In genomic region chr11:66652651-66653050, GRCh38 we compare ENCODE assay signal across 22 cellular contexts. TPM values are rescaled to one million over a fixed set of nuclear protein-coding genes. Genes with fewer than 3 reads are reported as not detected.
A peak's percentile ranks its signal among the peaks of the same experiment; 100 is the strongest.
DNase-seq lines count a peak whose midpoint lies in the region; ATAC-seq and TF ChIP-seq lines count a peak whose summit lies in the region.
"Had no signal": no experiment of that assay in that cellular context is flagged by ENCODE, and none has a peak within 500 bp of the region (broad histone marks: within the 10 kb centered on the region; RNA-seq: fewer than 3 reads in every experiment).

No MANE protein-coding gene starts in this region.

- no peak overlapping the region for H3K27ac ChIP-seq in Karpas-422 (ENCODE audit: low read length)
- H3K27ac ChIP-seq in adrenal gland = no peak overlapping the region
- H3K27ac ChIP-seq: brain microvascular endothelial cell, colonic mucosa, left lung, neural progenitor cell, psoas muscle, RWPE1, upper lobe of left lung had no signal

- H4K20me1 ChIP-seq in Karpas-422 (ENCODE audit: insufficient read depth, low read depth, low read length) = 0 out of 2 replicates have a peak, but pooled peaks cover 7% of the 10 kb centered on the region

- H3K4me3 ChIP-seq in Karpas-422 (ENCODE audit: low read length) (no peak overlapping the region), adrenal gland (no peak overlapping the region)
- H3K4me3 ChIP-seq: colonic mucosa, HAP-1, left lung, neural progenitor cell, psoas muscle, upper lobe of left lung had no signal

- ATAC-seq in stimulated activated naive CD8-positive, alpha-beta T cell treated with anti-CD3 and anti-CD28 coated beads, Interleukin-15, Interleukin-2, amounts not matched to agents 100 U/mL and 50 U/mL, for 24 hours = no peak
- ATAC-seq in T-helper 17 cell = peak; percentile 7
- ATAC-seq in effector memory CD8-positive, alpha-beta T cell (replicated peaks) = no peak
- ATAC-seq in stimulated activated effector memory CD8-positive, alpha-beta T cell treated with anti-CD3 and anti-CD28 coated beads, Interleukin-12 subunit alpha, Interleukin-12 subunit beta, amount 100 ng/mL, for 72 hours = no peak
- ATAC-seq: left lung had no signal

- H3K27ac Mint-ChIP-seq in stimulated activated naive CD8-positive, alpha-beta T cell treated with anti-CD3 and anti-CD28 coated beads, Interleukin-15, Interleukin-2, amounts not matched to agents 100 ng/mL and 50 ng/mL, for 24 hours = peak overlapping the region; percentile 36
- H3K27ac Mint-ChIP-seq in T-helper 17 cell = peak overlapping the region; percentile 93
- H3K27ac Mint-ChIP-seq in effector memory CD8-positive, alpha-beta T cell = peak overlapping the region; percentile 56 to 85
- H3K27ac Mint-ChIP-seq in stimulated activated effector memory CD8-positive, alpha-beta T cell treated with anti-CD3 and anti-CD28 coated beads, Interleukin-12 subunit alpha, Interleukin-12 subunit beta, amount 100 ng/mL, for 72 hours = peak overlapping the region; percentile 73
- H3K27ac Mint-ChIP-seq: mesothelial cell of epicardium, neural progenitor cell had no signal

- no peak for TF ChIP-seq CTCF in adrenal gland (IDR thresholded peaks at IDR 0.05)

- H3K9me3 Mint-ChIP-seq in stimulated activated naive CD8-positive, alpha-beta T cell treated with anti-CD3 and anti-CD28 coated beads, Interleukin-15, Interleukin-2, amounts not matched to agents 100 ng/mL and 50 ng/mL, for 24 hours = no peaks in the 10 kb centered on the region
- no peaks in the 10 kb centered on the region for H3K9me3 Mint-ChIP-seq in effector memory CD8-positive, alpha-beta T cell
- no peaks in the 10 kb centered on the region for H3K9me3 Mint-ChIP-seq in stimulated activated effector memory CD8-positive, alpha-beta T cell treated with anti-CD3 and anti-CD28 coated beads, Interleukin-12 subunit alpha, Interleukin-12 subunit beta, amount 100 ng/mL, for 72 hours
- H3K9me3 Mint-ChIP-seq: endodermal cell, mesothelial cell of epicardium, neural progenitor cell had no signal

- H3K27me3 Mint-ChIP-seq in stimulated activated naive CD8-positive, alpha-beta T cell treated with anti-CD3 and anti-CD28 coated beads, Interleukin-15, Interleukin-2, amounts not matched to agents 100 ng/mL and 50 ng/mL, for 24 hours = no peaks in the 10 kb centered on the region
- no peaks in the 10 kb centered on the region for H3K27me3 Mint-ChIP-seq in T-helper 17 cell
- H3K27me3 Mint-ChIP-seq in effector memory CD8-positive, alpha-beta T cell = no peaks in the 10 kb centered on the region

- intact Hi-C loops in adrenal gland (cut with DNase I) = no loop called here

- H3K27me3 ChIP-seq in Karpas-422 (ENCODE audit: low read length) (no peaks in the 10 kb centered on the region), adrenal gland (no peaks in the 10 kb centered on the region)
- H3K27me3 ChIP-seq: brain microvascular endothelial cell, colonic mucosa, left lung, neural progenitor cell, upper lobe of left lung had no signal

- H3K4me1 Mint-ChIP-seq in stimulated activated naive CD8-positive, alpha-beta T cell treated with anti-CD3 and anti-CD28 coated beads, Interleukin-15, Interleukin-2, amounts not matched to agents 100 ng/mL and 50 ng/mL, for 24 hours (ENCODE audit: low read depth) = peaks cover 37% of the 10 kb centered on the region
- H3K4me1 Mint-ChIP-seq in T-helper 17 cell = peaks cover 27% of the 10 kb centered on the region
- peaks cover 12 to 29% of the 10 kb centered on the region in 2 donors for H3K4me1 Mint-ChIP-seq in effector memory CD8-positive, alpha-beta T cell (ENCODE audit: low read depth in 2 of 2)
- peaks cover 24% of the 10 kb centered on the region for H3K4me1 Mint-ChIP-seq in stimulated activated effector memory CD8-positive, alpha-beta T cell treated with anti-CD3 and anti-CD28 coated beads, Interleukin-12 subunit alpha, Interleukin-12 subunit beta, amount 100 ng/mL, for 72 hours
- H3K4me1 Mint-ChIP-seq: endodermal cell, mesothelial cell of epicardium, neural progenitor cell had no signal

- H3K36me3 Mint-ChIP-seq in stimulated activated naive CD8-positive, alpha-beta T cell treated with anti-CD3 and anti-CD28 coated beads, Interleukin-15, Interleukin-2, amounts not matched to agents 100 ng/mL and 50 ng/mL, for 24 hours (ENCODE audit: low read depth) = peaks cover 55% of the 10 kb centered on the region
- H3K36me3 Mint-ChIP-seq in T-helper 17 cell (ENCODE audit: low read depth) = no peaks in the 10 kb centered on the region
- peaks cover 99% of the 10 kb centered on the region for H3K36me3 Mint-ChIP-seq in effector memory CD8-positive, alpha-beta T cell (ENCODE audit: insufficient read depth)
- H3K36me3 Mint-ChIP-seq in stimulated activated effector memory CD8-positive, alpha-beta T cell treated with anti-CD3 and anti-CD28 coated beads, Interleukin-12 subunit alpha, Interleukin-12 subunit beta, amount 100 ng/mL, for 72 hours = peaks cover 100% of the 10 kb centered on the region

- H3K4me3 Mint-ChIP-seq in stimulated activated naive CD8-positive, alpha-beta T cell treated with anti-CD3 and anti-CD28 coated beads, Interleukin-15, Interleukin-2, amounts not matched to agents 100 ng/mL and 50 ng/mL, for 24 hours = no peak overlapping the region
- H3K4me3 Mint-ChIP-seq in T-helper 17 cell = peak overlapping the region; percentile 56
- H3K4me3 Mint-ChIP-seq in effector memory CD8-positive, alpha-beta T cell = no peak overlapping the region
- no peak overlapping the region for H3K4me3 Mint-ChIP-seq in stimulated activated effector memory CD8-positive, alpha-beta T cell treated with anti-CD3 and anti-CD28 coated beads, Interleukin-12 subunit alpha, Interleukin-12 subunit beta, amount 100 ng/mL, for 72 hours
- H3K4me3 Mint-ChIP-seq: endodermal cell, mesothelial cell of epicardium, neural progenitor cell had no signal

- H3K9me2 ChIP-seq in Karpas-422 (replicated peaks; ENCODE audit: insufficient read depth, low read length) = no peaks in the 10 kb centered on the region

- H3K36me3 ChIP-seq in Karpas-422 (ENCODE audit: insufficient read depth, low read length) (peaks cover 34% of the 10 kb centered on the region; the same call in 1 of the 2 replicates), adrenal gland (replicated peaks in 1 of 2) (peaks cover 0 to 43% of the 10 kb centered on the region in 2 donors)
- H3K36me3 ChIP-seq: colonic mucosa had no signal

- H3K4me1 ChIP-seq in Karpas-422 (ENCODE audit: low read length) (peaks cover 1% of the 10 kb centered on the region), adrenal gland (replicated peaks in 1 of 2) (no peaks in the 10 kb centered on the region)
- H3K4me1 ChIP-seq: colonic mucosa, HAP-1, left lung, neural progenitor cell, psoas muscle had no signal

- H3K9me3 ChIP-seq in T-helper 17 cell (ENCODE audit: control insufficient read depth, low read length, poor library complexity, severe bottlenecking) = no peaks in the 10 kb centered on the region
- H3K9me3 ChIP-seq in Karpas-422 (ENCODE audit: low read length) = no peaks in the 10 kb centered on the region
- H3K9me3 ChIP-seq in adrenal gland (replicated peaks in 1 of 3) = no peaks in the 10 kb centered on the region
- H3K9me3 ChIP-seq: colonic mucosa, HAP-1, left lung, psoas muscle, upper lobe of left lung had no signal

- no peak overlapping the region for H3K9ac ChIP-seq in Karpas-422 (ENCODE audit: low read length)
- H3K9ac ChIP-seq: neural progenitor cell had no signal

- no peak for DNase-seq in stimulated activated naive CD8-positive, alpha-beta T cell treated with anti-CD3 and anti-CD28 coated beads, Interleukin-15, Interleukin-2, amounts not matched to agents 100 U/mL and 50 U/mL, for 24 hours
- DNase-seq in T-helper 17 cell (no peak), Karpas-422 (no peak), OCI-M2 (lab: John Stamatoyannopoulos, UW; ENCODE audit: unreplicated experiment) (no peak), adrenal gland (no peak)
- DNase-seq in effector memory CD8-positive, alpha-beta T cell = no peak
- DNase-seq in stimulated activated effector memory CD8-positive, alpha-beta T cell treated with anti-CD3 and anti-CD28 coated beads, Interleukin-12 subunit alpha, Interleukin-12 subunit beta, amount 100 ng/mL, for 72 hours (ENCODE audit: low spot score in 2 of 2) = no peak
- DNase-seq: brain microvascular endothelial cell, colonic mucosa, endodermal cell, left lung, NCI-H510A, psoas muscle, T1000, upper lobe of left lung had no signal

- no peak for TF ChIP-seq POLR2A in adrenal gland (IDR thresholded peaks at IDR 0.05)

- H3K4me2 ChIP-seq in Karpas-422 (ENCODE audit: low read depth, low read length, poor library complexity, severe bottlenecking) = no peak overlapping the region
- H3K4me2 ChIP-seq: neural progenitor cell had no signal

- no peak overlapping the region for H2AFZ ChIP-seq in Karpas-422 (ENCODE audit: low read length)
- H2AFZ ChIP-seq: neural progenitor cell had no signal

- peaks cover 51% of the 10 kb centered on the region for H3K79me2 ChIP-seq in Karpas-422 (ENCODE audit: low read length)

- WGBS in adrenal gland, 4 donors = 95 to 97% (median 96%) methylated on average over 7 of the region's 7 CpGs

RNA-seq across cellular contexts. Expression of gene RBM4, which starts 14.1 kb away (rescaled TPM):
- total RNA-seq in T-helper 17 cell (100 to 1,000 TPM; 205 to 261 TPM), adrenal gland (100 to 1,000 TPM in 6 of 8 donors, 10 to 100 TPM in 2; 89.9 to 243 (median 138) TPM)
- 103 and 141 TPM in 2 replicates for total RNA-seq in Karpas-422 (2014; rRNA removed; shearing (Covaris generic); ENCODE audit: low replicate concordance)
- 100 to 1,000 TPM in 1 of 3 donors, 10 to 100 TPM in 2; 70.0 to 205 (median 79.4) TPM for polyA plus RNA-seq in adrenal gland

RNA-seq across cellular contexts. Expression of gene RBM4B, which starts 25.0 kb away (rescaled TPM):
- total RNA-seq in T-helper 17 cell = 1 to 10 TPM; 7.3 to 9.9 TPM
- 39.5 and 43.2 TPM in 2 replicates for total RNA-seq in Karpas-422 (2014; rRNA removed; shearing (Covaris generic); ENCODE audit: low replicate concordance)
- total RNA-seq in adrenal gland = 10 to 100 TPM in 7 of 8 donors, 1 to 10 TPM in 1; 9.9 to 30.7 (median 18.8) TPM
- 10 to 100 TPM; 20.9 to 29.8 (median 23.3) TPM for polyA plus RNA-seq in adrenal gland

RNA-seq across cellular contexts. Expression of gene RBM14, which starts 36.2 kb away (rescaled TPM):
- 100 to 1,000 TPM; 286 to 398 TPM for total RNA-seq in T-helper 17 cell
- total RNA-seq in Karpas-422 (2014; rRNA removed; shearing (Covaris generic); ENCODE audit: low replicate concordance) = 47.9 and 51.3 TPM in 2 replicates
- total RNA-seq in adrenal gland = 100 to 1,000 TPM in 1 of 8 donors, 10 to 100 TPM in 7; 32.3 to 106 (median 52.7) TPM
- polyA plus RNA-seq in adrenal gland = 10 to 100 TPM; 29.1 to 96.7 (median 39.1) TPM

RNA-seq across cellular contexts. Expression of gene CCS, which starts 59.7 kb away (rescaled TPM):
- 10 to 100 TPM; 23.1 to 23.4 TPM for total RNA-seq in T-helper 17 cell
- total RNA-seq in Karpas-422 (2014; rRNA removed; shearing (Covaris generic); ENCODE audit: low replicate concordance) = 24.6 and 57.6 TPM in 2 replicates
- total RNA-seq in adrenal gland = 10 to 100 TPM; 21.9 to 76.3 (median 43.1) TPM
- polyA plus RNA-seq in adrenal gland = 100 to 1,000 TPM in 2 of 3 donors, 10 to 100 TPM in 1; 22.7 to 204 (median 188) TPM

RNA-seq across cellular contexts. Expression of gene CCDC87, which starts 59.8 kb away (rescaled TPM):
- 1 to 10 TPM in 1 of 2 donors, under 1 TPM in 1; 0.63 to 2.3 TPM for total RNA-seq in T-helper 17 cell
- total RNA-seq in Karpas-422 (2014; rRNA removed; shearing (Covaris generic); ENCODE audit: low replicate concordance) = 0.22 and 0.75 TPM in 2 replicates
- total RNA-seq in adrenal gland = under 1 TPM; 0.30 to 0.84 (median 0.47) TPM
- polyA plus RNA-seq in adrenal gland = under 1 TPM; 0.13 to 0.90 (median 0.24) TPM
- total RNA-seq: Daoy, skeletal muscle tissue had no signal

Comparison
In these comparisons a context has a peak if more than half of its experiments do, and no peak if none do; other contexts are left out.
1. H3K27ac Mint-ChIP-seq: peak in every context shown above with its lines; median percentile 93 in T-helper 17 cell; 73 in stimulated activated effector memory CD8-positive, alpha-beta T cell treated with anti-CD3 and anti-CD28 coated beads, Interleukin-12 subunit alpha, Interleukin-12 subunit beta, amount 100 ng/mL, for 72 hours; 70 in effector memory CD8-positive, alpha-beta T cell; 36 in stimulated activated naive CD8-positive, alpha-beta T cell treated with anti-CD3 and anti-CD28 coated beads, Interleukin-15, Interleukin-2, amounts not matched to agents 100 ng/mL and 50 ng/mL, for 24 hours.